ENCODE assay signal across 18 cellular contexts in the genomic region with DNA sequence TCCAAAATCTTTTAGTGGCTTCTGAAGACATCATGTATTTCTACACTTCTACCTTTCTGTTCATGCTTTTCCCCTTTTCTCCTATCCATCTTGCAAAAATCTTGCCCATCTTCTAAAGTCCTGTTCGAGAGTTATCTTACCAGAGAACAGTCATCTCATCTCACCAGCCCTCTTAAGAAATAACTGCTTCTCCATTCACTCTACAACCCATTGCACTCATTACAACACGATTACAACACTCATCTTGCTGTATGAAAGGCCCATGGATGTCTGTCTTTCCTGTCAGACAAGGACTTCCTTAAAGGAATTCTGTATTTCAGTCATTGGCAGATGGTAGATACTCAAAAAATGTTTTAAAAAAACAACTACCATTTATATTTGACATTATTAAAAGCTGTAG. TPM values are rescaled to one million over a fixed set of nuclear protein-coding genes. Genes with fewer than 3 reads are reported as not detected.
DNase-seq lines count a peak whose midpoint lies in the region; ATAC-seq, FAIRE-seq and TF ChIP-seq lines count a peak whose summit lies in the region.
"Had no signal": no experiment of that assay in that cellular context is flagged by ENCODE, and none has a peak within 500 bp of the region (broad histone marks: within the 10 kb centered on the region; RNA-seq: fewer than 3 reads in every experiment).

No MANE protein-coding gene starts in this region.

- no peaks in the 10 kb centered on the region for H4K20me1 ChIP-seq in K562 (replicated peaks; ENCODE audit: control insufficient read depth, insufficient read depth, low read length)

- TF ChIP-seq CTCF in CD8-positive, alpha-beta T cell (IDR thresholded peaks at IDR 0.05) = no peak
- TF ChIP-seq CTCF in K562 (IDR thresholded peaks at IDR 0.05 in 2 of 3, conservative IDR thresholded peaks at IDR 0.05 in 1 of 3; ENCODE audit: insufficient read depth in 2 of 3, low read depth in 1 of 3, low read length in 3 of 3) (no peak), lower lobe of right lung (IDR thresholded peaks at IDR 0.05) (no peak)

- H3K27me3 ChIP-seq in CD8-positive, alpha-beta T cell (ENCODE audit: insufficient read depth, low read length) = no peaks in the 10 kb centered on the region
- no peaks in the 10 kb centered on the region for H3K27me3 ChIP-seq in K562 (ENCODE audit: control insufficient read depth in 2 of 2, insufficient read depth in 2 of 2, low read length in 2 of 2)
- H3K27me3 ChIP-seq in lower lobe of right lung (ENCODE audit: low read depth) = no peaks in the 10 kb centered on the region

- H3K9me3 Mint-ChIP-seq in CD8-positive, alpha-beta T cell = no peaks in the 10 kb centered on the region
- H3K9me3 Mint-ChIP-seq: activated B cell treated with CpG ODN at 0.5 μM for 24 hours had no signal

- no peak overlapping the region for H3K9ac ChIP-seq in K562 (ENCODE audit: insufficient read depth in 1 of 2, low read depth in 2 of 2, low read length in 2 of 2)

- intact Hi-C loops in CD8-positive, alpha-beta T cell (cut with DNase I, micrococcal nuclease) = no loop called here
- intact Hi-C loops in K562 (cut with micrococcal nuclease) = no loop called here
- intact Hi-C loops in lower lobe of right lung (cut with DNase I) = no loop called here

- TF ChIP-seq EP300 in K562 (IDR thresholded peaks at IDR 0.05; ENCODE audit: low read length) = no peak

- H3K4me3 Mint-ChIP-seq in CD8-positive, alpha-beta T cell = no peak overlapping the region
- H3K4me3 Mint-ChIP-seq: activated B cell treated with CpG ODN at 0.5 μM for 24 hours, T-helper 17 cell had no signal

- no peak overlapping the region for H3K4me2 ChIP-seq in K562 (ENCODE audit: insufficient read depth, low read length)

- H3K4me3 ChIP-seq in CD8-positive, alpha-beta T cell (ENCODE audit: low read depth, low read length) = no peak overlapping the region
- H3K4me3 ChIP-seq in K562 (no peak overlapping the region), lower lobe of right lung (no peak overlapping the region)

- in situ Hi-C loops in K562 (cut with MboI) = no loop called here

- TF ChIP-seq RAD21 in K562 (CRISPR knock-in tag; conservative IDR thresholded peaks at IDR 0.05 in 1 of 2, IDR thresholded peaks at IDR 0.05 in 1 of 2) = no peak

- no peaks in the 10 kb centered on the region for H3K4me1 ChIP-seq in CD8-positive, alpha-beta T cell (ENCODE audit: insufficient read depth, low read length)
- H3K4me1 ChIP-seq in K562 (replicated peaks in 1 of 2; ENCODE audit: control insufficient read depth in 2 of 2, insufficient read depth in 2 of 2, low read length in 2 of 2) (no peaks in the 10 kb centered on the region), lower lobe of right lung (peaks cover 41% of the 10 kb centered on the region)

- H3K27me3 Mint-ChIP-seq in CD8-positive, alpha-beta T cell (ENCODE audit: low read depth) = no peaks in the 10 kb centered on the region
- H3K27me3 Mint-ChIP-seq: activated B cell treated with CpG ODN at 0.5 μM for 24 hours, T-helper 17 cell had no signal

- no peak for TF ChIP-seq POLR2A in K562 (conservative IDR thresholded peaks at IDR 0.05)

- 3% methylated on average over 2 of the region's 2 CpGs for WGBS in K562 (ENCODE audit: insufficient coverage, low coverage, missing lambda C conversion rate)

- no peak for ATAC-seq in CD8-positive, alpha-beta T cell
- ATAC-seq in K562 (no peak), lower lobe of right lung (peak; percentile 52 to 58), GM21381 (IDR thresholded peaks at IDR 0.05; ENCODE audit: unreplicated experiment) (no peak), HG03175 (IDR thresholded peaks at IDR 0.05; ENCODE audit: unreplicated experiment) (no peak)
- ATAC-seq: HCT116, sciatic nerve, T-helper 17 cell had no signal

- no peaks in the 10 kb centered on the region for H3K9me1 ChIP-seq in K562 (ENCODE audit: control insufficient read depth, insufficient read depth, low read length)

- H3K27ac ChIP-seq in CD8-positive, alpha-beta T cell (ENCODE audit: low read depth, low read length) = no peak overlapping the region
- H3K27ac ChIP-seq in K562 (ENCODE audit: extremely low read depth, low read depth, low read length) = no peak overlapping the region
- H3K27ac ChIP-seq in lower lobe of right lung = no peak overlapping the region
- H3K27ac ChIP-seq: RWPE1 had no signal

- no peak for FAIRE-seq in K562 (lab: Jason Lieb, UNC)
- no peak for FAIRE-seq in frontal cortex (lab: Jason Lieb, UNC)
- FAIRE-seq: kidney had no signal

- H3K79me2 ChIP-seq in K562 (ENCODE audit: control insufficient read depth, insufficient read depth, low read length) = no peaks in the 10 kb centered on the region

- H3K36me3 ChIP-seq in CD8-positive, alpha-beta T cell (ENCODE audit: insufficient read depth, low read length) = no peaks in the 10 kb centered on the region
- H3K36me3 ChIP-seq in K562 (ENCODE audit: control insufficient read depth, insufficient read depth, low read length) (no peaks in the 10 kb centered on the region), lower lobe of right lung (no peaks in the 10 kb centered on the region)

- no peak for DNase-seq in CD8-positive, alpha-beta T cell
- DNase-seq in MV-4-11 (lab: John Stamatoyannopoulos, UW) (peak; percentile 88), K562 (ENCODE audit: extremely low read depth in 1 of 4, low spot score in 3 of 4) (no peak), lower lobe of right lung (no peak), HK-2 (ENCODE audit: unreplicated experiment) (no peak), frontal cortex (ENCODE audit: low spot score in 2 of 2) (no peak)
- DNase-seq: activated B cell treated with CpG ODN at 0.5 μM for 24 hours; activated CD8-positive, alpha-beta memory T cell treated with anti-CD3 and anti-CD28 coated beads for 24 hours; anterior cingulate cortex; kidney; NCI-H1048; NCI-H69; T-helper 17 cell had no signal

- BruUV-seq in K562 (replicated peaks; lab: Mats Ljungman, UMichigan) = no TSS peak

- CTCF ChIA-PET in CD8-positive, alpha-beta T cell (lab: Charles Lee) = no interaction called here
- CTCF ChIA-PET in K562 (lab: Yijun Ruan, JAX; ENCODE audit: low intra/inter-chr PET ratio) = no interaction called here

- H2AFZ ChIP-seq in K562 (ENCODE audit: low read depth, low read length) = no peak overlapping the region

- H3K36me3 Mint-ChIP-seq in CD8-positive, alpha-beta T cell = no peaks in the 10 kb centered on the region

- no peaks in the 10 kb centered on the region for H3K9me3 ChIP-seq in CD8-positive, alpha-beta T cell (ENCODE audit: low read length)
- H3K9me3 ChIP-seq in K562 (replicated peaks; ENCODE audit: control insufficient read depth, insufficient read depth, low read depth, low read length) = no peaks in the 10 kb centered on the region
- H3K9me3 ChIP-seq in lower lobe of right lung = peaks cover 1% of the 10 kb centered on the region

- H3K4me1 Mint-ChIP-seq in CD8-positive, alpha-beta T cell (ENCODE audit: low read depth) = peaks cover 42% of the 10 kb centered on the region

- POLR2A ChIA-PET in CD8-positive, alpha-beta T cell (lab: Charles Lee) = no interaction called here
- POLR2A ChIA-PET in K562 (lab: Yijun Ruan, JAX) = no interaction called here

- H3K27ac Mint-ChIP-seq in CD8-positive, alpha-beta T cell = peak overlapping the region; percentile 8
- H3K27ac Mint-ChIP-seq: activated B cell treated with CpG ODN at 0.5 μM for 24 hours, T-helper 17 cell had no signal

TF ChIP-seq in K562, 482 proteins besides CTCF, POLR2A, EP300 and RAD21:
- no peak for TF ChIP-seq CEBPG (CRISPR knock-in tag; IDR thresholded peaks at IDR 0.05)
- peak in 1 of 2 experiments; percentile 58; a peak in 2 of 4 replicates for TF ChIP-seq CEBPG (tag; conservative IDR thresholded peaks at IDR 0.05 in 1 of 2, IDR thresholded peaks at IDR 0.05 in 1 of 2)
- 0 out of 2 replicates have a peak, but pooled peaks have one; percentile 51 for TF ChIP-seq ZNF589 (CRISPR knock-in tag; IDR thresholded peaks at IDR 0.05; ENCODE audit: low read depth)
- TF ChIP-seq, protein P1, sequence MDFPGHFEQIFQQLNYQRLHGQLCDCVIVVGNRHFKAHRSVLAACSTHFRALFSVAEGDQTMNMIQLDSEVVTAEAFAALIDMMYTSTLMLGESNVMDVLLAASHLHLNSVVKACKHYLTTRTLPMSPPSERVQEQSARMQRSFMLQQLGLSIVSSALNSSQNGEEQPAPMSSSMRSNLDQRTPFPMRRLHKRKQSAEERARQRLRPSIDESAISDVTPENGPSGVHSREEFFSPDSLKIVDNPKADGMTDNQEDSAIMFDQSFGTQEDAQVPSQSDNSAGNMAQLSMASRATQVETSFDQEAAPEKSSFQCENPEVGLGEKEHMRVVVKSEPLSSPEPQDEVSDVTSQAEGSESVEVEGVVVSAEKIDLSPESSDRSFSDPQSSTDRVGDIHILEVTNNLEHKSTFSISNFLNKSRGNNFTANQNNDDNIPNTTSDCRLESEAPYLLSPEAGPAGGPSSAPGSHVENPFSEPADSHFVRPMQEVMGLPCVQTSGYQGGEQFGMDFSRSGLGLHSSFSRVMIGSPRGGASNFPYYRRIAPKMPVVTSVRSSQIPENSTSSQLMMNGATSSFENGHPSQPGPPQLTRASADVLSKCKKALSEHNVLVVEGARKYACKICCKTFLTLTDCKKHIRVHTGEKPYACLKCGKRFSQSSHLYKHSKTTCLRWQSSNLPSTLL (IDR thresholded peaks at IDR 0.05) = no peak
- TF ChIP-seq CEBPB (tag; IDR thresholded peaks at IDR 0.05) = peak; percentile 38; the same call in 1 of the 2 replicates

RNA-seq across cellular contexts. Expression of a gene that starts 30.8 kb away (rescaled TPM):
- 1 to 10 TPM; 1.5 to 1.7 TPM for total RNA-seq in CD8-positive, alpha-beta T cell
- total RNA-seq in K562 (2011; cell fraction: chromatin; rRNA removed; ENCODE audit: low replicate concordance) = 0.46 and 1.2 TPM in 2 replicates
- total RNA-seq in K562 (2011; cell fraction: nucleolus; rRNA removed) = 0.17 and 0.79 TPM in 2 replicates
- total RNA-seq in K562 (2011; cell fraction: nucleoplasm; rRNA removed) = 0.61 and 1.0 TPM in 2 replicates
- total RNA-seq in K562 (2014; rRNA removed) (0.91 and 1.0 TPM in 2 replicates), K562 (2014; rRNA removed; fragmentation: Illumina TruSeq; extraction: Trizol) (1.1 and 1.2 TPM in 2 replicates), K562 (2015; rRNA removed; fragmentation: Illumina TruSeq; extraction: Trizol) (0.98 and 1.3 TPM in 2 replicates), K562 (2021) (0.91 and 1.2 TPM in 2 replicates), lower lobe of right lung (15.2 TPM), frontal cortex (2.9 TPM)
- polyA plus RNA-seq in K562 (2011; rRNA removed) (0.49 and 0.85 TPM in 2 replicates), K562 (2014; fragmentation: Illumina TruSeq; extraction: Trizol) (1.3 and 1.5 TPM in 2 replicates), K562 (2014; fragmentation: Nextera tagmentation; extraction: Ambion mirVana) (1 to 10 TPM in 1 of 2 experiments, under 1 TPM in 1; 0.45 to 1.0 TPM), K562 (2014; rRNA removed) (0.64 and 2.0 TPM in 2 replicates)
- 0.28 and 0.51 TPM in 2 replicates for polyA plus RNA-seq in K562 (2011; cell fraction: cytosol; rRNA removed)
- 0.48 and 0.82 TPM in 2 replicates for polyA plus RNA-seq in K562 (2011; cell fraction: nucleus; rRNA removed)
- 0.85 and 1.0 TPM in 2 replicates for polyA plus RNA-seq in K562 (2012)
- 0.98 and 1.1 TPM in 2 replicates for polyA minus RNA-seq in K562 (2011; rRNA and poly(A)+ RNA removed)
- 0.36 and 0.67 TPM in 2 replicates for polyA minus RNA-seq in K562 (2011; cell fraction: cytosol; rRNA and poly(A)+ RNA removed)
- 0.40 and 0.67 TPM in 2 replicates for polyA minus RNA-seq in K562 (2011; cell fraction: nucleus; rRNA and poly(A)+ RNA removed)

Comparison
In these comparisons a context has a peak if more than half of its experiments do, and no peak if none do; other contexts are left out.
1. ATAC-seq: peak in lower lobe of right lung (2 of 2); none in CD8-positive, alpha-beta T cell (single experiment), K562 (single experiment), GM21381 (single experiment) and HG03175 (single experiment).